In genomic region chr17:36935681-36936454, GRCh38 we compare ENCODE assay signal across 8 cellular contexts. TPM values are rescaled to one million over a fixed set of nuclear protein-coding genes. Genes with fewer than 3 reads are reported as not detected.
DNase-seq lines count a peak whose midpoint lies in the region; ATAC-seq, FAIRE-seq and TF ChIP-seq lines count a peak whose summit lies in the region.

No MANE protein-coding gene starts in this region.

- H3K4me1 ChIP-seq in GM12878 (ENCODE audit: control insufficient read depth, insufficient read depth, low read length) (no peaks in the 10 kb centered on the region), OCI-LY7 (ENCODE audit: insufficient read depth, low read length, poor library complexity, severe bottlenecking) (no peaks in the 10 kb centered on the region)

- no peaks in the 10 kb centered on the region for H3K9me3 Mint-ChIP-seq in Calu3 (ENCODE audit: low read depth, unreplicated experiment)
- H3K9me3 Mint-ChIP-seq in natural killer cell treated with Interleukin-12 subunit alpha and Interleukin-12 subunit beta and Interleukin-15 and Interleukin-18, amount 100 ng/mL, for 72 hours, result no peaks in the 10 kb centered on the region

- H3K4me1 Mint-ChIP-seq in Calu3 (ENCODE audit: low read depth, unreplicated experiment), result peaks cover 56% of the 10 kb centered on the region
- peaks cover 29 to 56% of the 10 kb centered on the region in 2 donors for H3K4me1 Mint-ChIP-seq in natural killer cell treated with Interleukin-12 subunit alpha and Interleukin-12 subunit beta and Interleukin-15 and Interleukin-18, amount 100 ng/mL, for 72 hours (ENCODE audit: low read depth in 2 of 2)

- no peak for TF ChIP-seq POLR2A in GM12878 (IDR thresholded peaks at IDR 0.05; ENCODE audit: low read depth, low read length)

- intact Hi-C loops in Calu3 (cut with micrococcal nuclease; ENCODE audit: unreplicated experiment), result no loop called here
- intact Hi-C loops in GM12878 (cut with micrococcal nuclease; ENCODE audit: unreplicated experiment), result no loop called here
- intact Hi-C loops in head of caudate nucleus (cut with DNase I), result no loop called here
- intact Hi-C loops in OCI-LY7 (cut with micrococcal nuclease; ENCODE audit: unreplicated experiment), result no loop called here

- no peak overlapping the region for H2AFZ ChIP-seq in GM12878 (ENCODE audit: control insufficient read depth, low read depth, low read length)
- H2AFZ ChIP-seq in OCI-LY7 (ENCODE audit: low read length), result no peak overlapping the region

- H3K27ac Mint-ChIP-seq in Calu3 (ENCODE audit: unreplicated experiment), result peak overlapping the region; percentile 4
- no peak overlapping the region for H3K27ac Mint-ChIP-seq in natural killer cell treated with Interleukin-12 subunit alpha and Interleukin-12 subunit beta and Interleukin-15 and Interleukin-18, amount 100 ng/mL, for 72 hours

- TF ChIP-seq CTCF in Calu3 (IDR thresholded peaks at IDR 0.05; ENCODE audit: unreplicated experiment) (no peak), GM12878 (IDR thresholded peaks at IDR 0.05 in 2 of 3, conservative IDR thresholded peaks at IDR 0.05 in 1 of 3; ENCODE audit: control insufficient read depth in 2 of 3, extremely low read depth in 1 of 3, insufficient read depth in 1 of 3, low read depth in 3 of 3, low read length in 3 of 3) (no peak), OCI-LY7 (conservative IDR thresholded peaks at IDR 0.05; ENCODE audit: low read length) (no peak)

- H3K79me2 ChIP-seq in GM12878 (ENCODE audit: control insufficient read depth, insufficient read depth, low read length) (no peaks in the 10 kb centered on the region), OCI-LY7 (ENCODE audit: insufficient read depth, low read depth, low read length) (no peaks in the 10 kb centered on the region)

- no peaks in the 10 kb centered on the region for H3K36me3 ChIP-seq in GM12878 (ENCODE audit: control insufficient read depth in 2 of 2, insufficient read depth in 2 of 2, low read length in 1 of 2)
- no peaks in the 10 kb centered on the region for H3K36me3 ChIP-seq in OCI-LY7 (ENCODE audit: insufficient read depth, low read length)

- 19% methylated on average over 29 of the region's 48 CpGs for WGBS in GM12878 (ENCODE audit: insufficient coverage, insufficient replicate concordance, low lambda C conversion rate, missing lambda C conversion rate)

- POLR2A ChIA-PET in GM12878 (lab: Charles Lee) (interaction anchor here (0.7 kb wide), 1 partner anchor 13 kb away, joined by 3 read pairs; no protein-coding TSS in a partner anchor), OCI-LY7 (lab: Charles Lee) (no interaction called here)

- H3K27me3 ChIP-seq in GM12878 (replicated peaks in 1 of 2; ENCODE audit: control insufficient read depth in 2 of 2, insufficient read depth in 2 of 2, low read length in 1 of 2), result peaks cover 62 to 75% of the 10 kb centered on the region in 2 experiments

- RAD21 ChIA-PET in GM12878 (lab: Charles Lee; ENCODE audit: unreplicated experiment), result no interaction called here

- BruUV-seq in Calu3 (replicated peaks; lab: Mats Ljungman, UMichigan) (no TSS peak), GM12878 (replicated peaks; lab: Mats Ljungman, UMichigan) (no TSS peak), OCI-LY7 (replicated peaks; lab: Mats Ljungman, UMichigan) (no TSS peak)

- H4K20me1 ChIP-seq in GM12878 (ENCODE audit: control insufficient read depth, insufficient read depth) (no peaks in the 10 kb centered on the region), OCI-LY7 (ENCODE audit: insufficient read depth, low read length) (no peaks in the 10 kb centered on the region)

- in situ Hi-C loops in KBM-7 (cut with MboI; ENCODE audit: low pct_unique_long_range_greater_than_20kb, low sequenced_read_pairs) (no loop called here), GM12878 (cut with MboI) (no loop called here)

- no peak for TF ChIP-seq RAD21 in GM12878 (IDR thresholded peaks at IDR 0.05; ENCODE audit: insufficient read depth, low read depth, low read length)

- DNase-seq in Calu3 (peak; percentile 72), KBM-7 (peak; percentile 32), GM12878 (ENCODE audit: low read depth, low spot score) (no peak), inferior parietal cortex (ENCODE audit: extremely low spot score) (no peak), head of caudate nucleus (no peak), OCI-LY7 (ENCODE audit: low spot score) (no peak), NCI-H1694 (lab: John Stamatoyannopoulos, UW) (no peak)
- no peak for DNase-seq in natural killer cell treated with Interleukin-12 subunit alpha and Interleukin-12 subunit beta and Interleukin-15 and Interleukin-18, amount 100 ng/mL, for 72 hours (ENCODE audit: low spot score)

- no peak overlapping the region for H3K9ac ChIP-seq in GM12878 (ENCODE audit: control insufficient read depth, insufficient read depth, low read length)

- H3K4me2 ChIP-seq in GM12878 (ENCODE audit: control insufficient read depth, insufficient read depth), result no peak overlapping the region; the same call in 1 of the 2 replicates
- no peak overlapping the region for H3K4me2 ChIP-seq in OCI-LY7 (ENCODE audit: low read length)

- no peak for ATAC-seq in GM12878
- no peak for ATAC-seq in natural killer cell treated with Interleukin-12 subunit alpha and Interleukin-12 subunit beta and Interleukin-15 and Interleukin-18, amount 100 ng/mL, for 72 hours

- H3K4me3 ChIP-seq in GM12878, result no peak overlapping the region
- no peak overlapping the region for H3K4me3 ChIP-seq in OCI-LY7 (ENCODE audit: low read depth, low read length, poor library complexity, severe bottlenecking)

- no peak for TF ChIP-seq EP300 in GM12878 (IDR thresholded peaks at IDR 0.05; ENCODE audit: borderline replicate concordance in 1 of 2, control insufficient read depth in 1 of 2, low read depth in 2 of 2, low read length in 2 of 2)

- H3K27ac ChIP-seq in GM12878 (ENCODE audit: control insufficient read depth, insufficient read depth), result no peak overlapping the region
- no peak overlapping the region for H3K27ac ChIP-seq in OCI-LY7 (ENCODE audit: low read depth, low read length, poor library complexity, severe bottlenecking)

- FAIRE-seq in GM12878 (lab: Jason Lieb, UNC), result no peak

- CTCF ChIA-PET in Calu3 (lab: Charles Lee) (interaction anchor here (0.9 kb wide), 1 partner anchor 15 kb away, joined by 3 read pairs; no protein-coding TSS in a partner anchor), GM12878 (lab: Yijun Ruan, JAX) (no interaction called here), OCI-LY7 (lab: Charles Lee; ENCODE audit: unreplicated experiment) (no interaction called here)

- no peaks in the 10 kb centered on the region for H3K9me2 ChIP-seq in OCI-LY7 (ENCODE audit: insufficient read depth, low read length)

- SMC1A ChIA-PET in GM12878 (lab: Charles Lee; ENCODE audit: uncharacterized antibody, unreplicated experiment), result no interaction called here

- peaks cover 18% of the 10 kb centered on the region for H3K36me3 Mint-ChIP-seq in Calu3 (ENCODE audit: insufficient read depth, unreplicated experiment)
- no peaks in the 10 kb centered on the region for H3K36me3 Mint-ChIP-seq in natural killer cell treated with Interleukin-12 subunit alpha and Interleukin-12 subunit beta and Interleukin-15 and Interleukin-18, amount 100 ng/mL, for 72 hours

- peak overlapping the region; percentile 74 for H3K4me3 Mint-ChIP-seq in Calu3 (ENCODE audit: low read depth, unreplicated experiment)
- peak overlapping the region; percentile 86 for H3K4me3 Mint-ChIP-seq in natural killer cell treated with Interleukin-12 subunit alpha and Interleukin-12 subunit beta and Interleukin-15 and Interleukin-18, amount 100 ng/mL, for 72 hours

- no peaks in the 10 kb centered on the region; the same call in 2 of the 3 replicates for H3K9me3 ChIP-seq in GM12878 (replicated peaks; ENCODE audit: control insufficient read depth, insufficient read depth, low read length)
- H3K9me3 ChIP-seq in OCI-LY7 (ENCODE audit: low read length), result no peaks in the 10 kb centered on the region

- peaks cover 100% of the 10 kb centered on the region for H3K27me3 Mint-ChIP-seq in Calu3 (ENCODE audit: unreplicated experiment)
- H3K27me3 Mint-ChIP-seq in natural killer cell treated with Interleukin-12 subunit alpha and Interleukin-12 subunit beta and Interleukin-15 and Interleukin-18, amount 100 ng/mL, for 72 hours, result peaks cover 62 to 72% of the 10 kb centered on the region in 2 donors

RNA-seq across cellular contexts. Expression of gene LHX1, which starts 1.4 kb away (rescaled TPM):
- total RNA-seq in Calu3 (2022), result 0.35 and 1.4 TPM in 2 replicates
- total RNA-seq in GM12878 (2013; cell fraction: nucleolus; rRNA removed), result not detected in 2 replicates
- total RNA-seq in GM12878 (2014; rRNA removed), result not detected in 2 replicates
- total RNA-seq in GM12878 (2014; rRNA removed; fragmentation: Illumina TruSeq; extraction: Trizol), result not detected in 2 replicates
- total RNA-seq in GM12878 (2021), result not detected in 2 replicates
- not detected for polyA plus RNA-seq in GM12878 (2011; ENCODE audit: low read depth)
- polyA plus RNA-seq in GM12878 (2011; rRNA removed), result not detected in 2 replicates
- not detected in 2 replicates for polyA plus RNA-seq in GM12878 (2011; cell fraction: cytosol; rRNA removed)
- not detected in 2 replicates for polyA plus RNA-seq in GM12878 (2011; cell fraction: nucleus; rRNA removed)
- polyA plus RNA-seq in GM12878 (2012), result 0.07 and 0.21 TPM in 2 replicates
- polyA plus RNA-seq in GM12878 (2014; fragmentation: Illumina TruSeq; extraction: Trizol), result not detected in 2 replicates
- polyA plus RNA-seq in GM12878 (2014; fragmentation: Nextera tagmentation; extraction: Ambion mirVana), result not detected
- not detected in 2 replicates for polyA plus RNA-seq in GM12878 (2014; rRNA removed)
- not detected for polyA plus RNA-seq in GM12878 (2016; fragmentation: Nextera tagmentation; extraction: Ambion mirVana)
- polyA minus RNA-seq in GM12878 (2011; rRNA and poly(A)+ RNA removed), result not detected in 2 replicates
- not detected in 2 replicates for polyA minus RNA-seq in GM12878 (2011; cell fraction: cytosol; rRNA and poly(A)+ RNA removed)
- not detected in 2 replicates for polyA minus RNA-seq in GM12878 (2011; cell fraction: nucleus; rRNA and poly(A)+ RNA removed)
- total RNA-seq in natural killer cell treated with Interleukin-12 subunit alpha and Interleukin-12 subunit beta and Interleukin-15 and Interleukin-18, amount 100 ng/mL, for 72 hours, result under 1 TPM in 1 of 2 donors, not detected in 1; 0.24 TPM
- total RNA-seq in OCI-LY7 (2014; rRNA removed; shearing (Covaris generic)), result not detected in 2 replicates
- not detected in 2 replicates for total RNA-seq in OCI-LY7 (2022)

RNA-seq across cellular contexts. Expression of gene AATF, which starts 12.9 kb away (rescaled TPM):
- 186 and 209 TPM in 2 replicates for total RNA-seq in Calu3 (2022)
- 51.6 and 56.9 TPM in 2 replicates for total RNA-seq in GM12878 (2013; cell fraction: nucleolus; rRNA removed)
- 63.4 and 74.9 TPM in 2 replicates for total RNA-seq in GM12878 (2014; rRNA removed)
- total RNA-seq in GM12878 (2014; rRNA removed; fragmentation: Illumina TruSeq; extraction: Trizol), result 76.4 and 80.8 TPM in 2 replicates
- total RNA-seq in GM12878 (2021), result 85.6 and 90.2 TPM in 2 replicates
- 45.1 TPM for polyA plus RNA-seq in GM12878 (2011; ENCODE audit: low read depth)
- polyA plus RNA-seq in GM12878 (2011; rRNA removed), result 33.6 and 38.2 TPM in 2 replicates
- 33.5 and 35.9 TPM in 2 replicates for polyA plus RNA-seq in GM12878 (2011; cell fraction: cytosol; rRNA removed)
- polyA plus RNA-seq in GM12878 (2011; cell fraction: nucleus; rRNA removed), result 17.6 and 30.8 TPM in 2 replicates
- 65.2 and 88.3 TPM in 2 replicates for polyA plus RNA-seq in GM12878 (2012)
- 87.0 and 94.8 TPM in 2 replicates for polyA plus RNA-seq in GM12878 (2014; fragmentation: Illumina TruSeq; extraction: Trizol)
- polyA plus RNA-seq in GM12878 (2014; fragmentation: Nextera tagmentation; extraction: Ambion mirVana), result 10 to 100 TPM; 36.8 to 48.0 TPM
- polyA plus RNA-seq in GM12878 (2014; rRNA removed), result 64.2 and 91.7 TPM in 2 replicates
- 100 to 1,000 TPM; 105 to 110 TPM for polyA plus RNA-seq in GM12878 (2016; fragmentation: Nextera tagmentation; extraction: Ambion mirVana)
- 25.5 and 40.6 TPM in 2 replicates for polyA minus RNA-seq in GM12878 (2011; rRNA and poly(A)+ RNA removed)
- polyA minus RNA-seq in GM12878 (2011; cell fraction: cytosol; rRNA and poly(A)+ RNA removed), result 21.2 and 25.7 TPM in 2 replicates
- 11.4 and 22.5 TPM in 2 replicates for polyA minus RNA-seq in GM12878 (2011; cell fraction: nucleus; rRNA and poly(A)+ RNA removed)
- total RNA-seq in natural killer cell treated with Interleukin-12 subunit alpha and Interleukin-12 subunit beta and Interleukin-15 and Interleukin-18, amount 100 ng/mL, for 72 hours, result 100 to 1,000 TPM in 1 of 2 donors, 10 to 100 TPM in 1; 95.0 to 114 TPM
- total RNA-seq in OCI-LY7 (2014; rRNA removed; shearing (Covaris generic)), result 71.7 and 83.5 TPM in 2 replicates
- 88.0 and 94.3 TPM in 2 replicates for total RNA-seq in OCI-LY7 (2022)

Comparison
In these comparisons a context has a peak if more than half of its experiments do, and no peak if none do; other contexts are left out.
1. DNase-seq: peak in Calu3 (single experiment) and KBM-7 (single experiment); none in GM12878 (single experiment), natural killer cell treated with Interleukin-12 subunit alpha and Interleukin-12 subunit beta and Interleukin-15 and Interleukin-18, amount 100 ng/mL, for 72 hours (single experiment), inferior parietal cortex (single experiment), head of caudate nucleus (0 of 42), OCI-LY7 (single experiment) and NCI-H1694 (single experiment).